Comparison of ENCODE assay signal across 19 cellular contexts in genomic region chr18:50742947-50743346, GRCh38.
DNase-seq lines count a peak whose midpoint lies in the region; ATAC-seq and TF ChIP-seq lines count a peak whose summit lies in the region.
"Had no signal": no experiment of that assay in that cellular context is flagged by ENCODE, and none has a peak within 500 bp of the region (broad histone marks: within the 10 kb centered on the region; RNA-seq: fewer than 3 reads in every experiment).

No MANE protein-coding gene starts in this region.

- H3K36me3 ChIP-seq in thyroid gland: no peaks in the 10 kb centered on the region
- H3K36me3 ChIP-seq: BLaER1, SJSA1 had no signal

- DNase-seq in SIG-M5 treated with dmso at 0.1 percent for 504 hours (lab: John Stamatoyannopoulos, UW; ENCODE audit: unreplicated experiment) (peak; percentile 56), SIG-M5 (lab: John Stamatoyannopoulos, UW) (no peak), NB4 (ENCODE audit: low read depth) (peak; percentile 51), RPMI8226 (peak; percentile 76), Kasumi-1 (lab: John Stamatoyannopoulos, UW) (no peak), thyroid gland (no peak)
- DNase-seq: ACHN; CD4-positive, alpha-beta T cell; COR-L47; DMS79; MM.1S; NCI-H1694 treated with DMSO at 0.1 percent for 48 hours; NCI-H2081 treated with DMSO at 0.1 percent for 48 hours; NCI-H510A had no signal

- H3K4me3 ChIP-seq in NB4 (ENCODE audit: low read depth, low read length) (no peak overlapping the region), thyroid gland (replicated peaks in 1 of 3) (no peak overlapping the region)
- H3K4me3 ChIP-seq: BLaER1, SJSA1 had no signal

- H3K27me3 ChIP-seq in thyroid gland: no peaks in the 10 kb centered on the region
- H3K27me3 ChIP-seq: BLaER1 had no signal

- TF ChIP-seq CTCF in NB4 (IDR thresholded peaks at IDR 0.05; ENCODE audit: low read depth, low read length) (no peak), thyroid gland (IDR thresholded peaks at IDR 0.05) (no peak)

- ATAC-seq in HG02678 (IDR thresholded peaks at IDR 0.05; ENCODE audit: unreplicated experiment): no peak
- no peak for ATAC-seq in activated CD4-positive, CD25-positive, alpha-beta regulatory T cell treated with anti-CD3 and anti-CD28 coated beads, Interleukin-2, amount 50 U/mL, for 24 hours

- H3K9me3 ChIP-seq in thyroid gland: no peaks in the 10 kb centered on the region
- H3K9me3 ChIP-seq: SJSA1 had no signal

- TF ChIP-seq POLR2A in NB4 (IDR thresholded peaks at IDR 0.05; ENCODE audit: extremely low read depth, insufficient read length) (no peak), thyroid gland (IDR thresholded peaks at IDR 0.05) (no peak)

- H3K27ac ChIP-seq in thyroid gland: no peak overlapping the region
- H3K27ac ChIP-seq: 22Rv1, BLaER1, SJSA1 had no signal

- H3K4me1 ChIP-seq in thyroid gland: no peaks in the 10 kb centered on the region
- H3K4me1 ChIP-seq: BLaER1, SJSA1 had no signal

- intact Hi-C loops in thyroid gland (cut with DNase I): no loop called here

Comparison
In these comparisons a context has a peak if more than half of its experiments do, and no peak if none do; other contexts are left out.
1. DNase-seq: peak in SIG-M5 treated with dmso at 0.1 percent for 504 hours (single experiment), NB4 (single experiment) and RPMI8226 (single experiment); none in SIG-M5 (single experiment), Kasumi-1 (0 of 2) and thyroid gland (0 of 2).